ENCODE assay signal across 8 cellular contexts in the genomic region with DNA sequence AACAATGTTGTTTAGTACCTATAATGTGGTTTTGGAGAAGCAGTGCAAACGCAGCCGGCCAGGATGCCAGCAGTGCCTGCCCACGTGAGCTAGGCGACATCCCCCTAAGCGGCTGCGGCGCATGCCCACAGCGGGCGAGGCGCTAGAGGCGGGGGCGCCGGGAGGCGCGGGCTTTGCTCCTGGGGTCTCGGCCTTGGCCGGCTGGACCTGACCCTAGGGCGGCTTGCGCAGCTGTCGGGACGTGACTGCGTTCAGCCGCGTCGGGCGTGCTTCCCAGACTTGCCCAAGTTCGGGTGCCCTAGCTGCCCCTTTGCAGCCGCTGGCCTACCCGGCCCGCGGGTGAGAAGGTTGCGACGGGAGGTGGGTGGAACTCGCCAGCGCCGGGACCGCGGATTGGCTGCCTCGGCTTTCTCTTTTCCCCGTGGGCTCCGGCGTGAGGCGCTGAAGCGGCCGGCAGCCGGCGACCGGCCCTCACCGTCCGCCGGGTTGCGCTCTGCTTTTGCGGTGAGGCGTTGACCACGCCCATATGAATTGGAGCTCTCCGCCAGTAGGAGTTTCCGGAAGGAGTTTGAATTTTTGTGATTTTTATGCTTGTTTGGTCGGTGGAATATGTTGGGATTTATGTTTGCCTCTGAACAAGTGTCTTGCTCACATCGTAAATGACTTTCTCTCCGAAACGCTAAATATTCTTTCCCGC. TPM values are rescaled to one million over a fixed set of nuclear protein-coding genes. Genes with fewer than 3 reads are reported as not detected.
DNase-seq lines count a peak whose midpoint lies in the region; FAIRE-seq and TF ChIP-seq lines count a peak whose summit lies in the region.

A gene (plus strand): TSS at position 122 of the 697 bp plus-strand sequence. CDS start 599 bp downstream, outside the sequence.

- DNase-seq in H54 (ENCODE audit: insufficient read length, low spot score) (peak; percentile 68), LoVo (ENCODE audit: low spot score) (peak; percentile 97), SHP77 (lab: John Stamatoyannopoulos, UW) (peak; percentile 82 to 90), fibroblast of the conjunctiva (ENCODE audit: low read depth) (peak; percentile 75), stomach (peak; percentile 93)
- peak; percentile 75 for DNase-seq in activated effector memory CD4-positive, alpha-beta T cell treated with Interleukin-2 at 50 U/mL for 16 hours

- intact Hi-C loops in stomach (cut with DNase I; ENCODE audit: low total_unique reads): no loop called here

- H3K27me3 ChIP-seq in neural cell (ENCODE audit: insufficient read depth, low read depth, low read length) (no peaks in the 10 kb centered on the region), stomach (no peaks in the 10 kb centered on the region)

- H3K36me3 ChIP-seq in neural cell (ENCODE audit: insufficient read depth, low read length) (no peaks in the 10 kb centered on the region), stomach (peaks cover 0 to 5% (median 0%) of the 10 kb centered on the region in 4 donors)

- H3F3A ChIP-seq in neural cell (ENCODE audit: insufficient read depth, low read length, poor library complexity, severe bottlenecking): no peaks in the 10 kb centered on the region

- TF ChIP-seq POLR2A in H54 (IDR thresholded peaks at IDR 0.05; ENCODE audit: low read depth, low read length) (peak; percentile 73; the same call in 1 of the 2 replicates), stomach (IDR thresholded peaks at IDR 0.05) (no peak)

- no peaks in the 10 kb centered on the region for H3K9me2 ChIP-seq in neural cell (ENCODE audit: insufficient read depth, low read length)

- H3K27ac ChIP-seq in neural cell (ENCODE audit: low read length) (peak within 1 kb of the TSS; percentile 89), stomach (peak within 1 kb of the TSS; percentile 90 to 95 (median 93))

- H3K4me2 ChIP-seq in neural cell (ENCODE audit: low read length): peak within 1 kb of the TSS; percentile 90

- WGBS in stomach, 5 donors: 0 to 1% (median 0%) methylated on average over 22 to 62 of the region's 62 CpGs

- FAIRE-seq in G401.6 (lab: Jason Lieb, UNC) (peak; percentile 96), H54 (lab: Jason Lieb, UNC) (peak; percentile 92)

- peak; percentile 37 for TF ChIP-seq RAD21 in neural cell (conservative IDR thresholded peaks at IDR 0.05)

- H3K9ac ChIP-seq in neural cell (ENCODE audit: low read length): peak within 1 kb of the TSS; percentile 83

- H3K4me3 ChIP-seq in neural cell (ENCODE audit: low read length) (peak within 1 kb of the TSS; percentile 90), stomach (peak within 1 kb of the TSS; percentile 67 to 83 (median 68))

- H3K79me2 ChIP-seq in neural cell (replicated peaks; ENCODE audit: insufficient read depth, low read length): peaks cover 9% of the 10 kb centered on the region

- peak; percentile 28 for TF ChIP-seq EP300 in neural cell (conservative IDR thresholded peaks at IDR 0.05; ENCODE audit: poor library complexity, severe bottlenecking)
- TF ChIP-seq EP300 in stomach (IDR thresholded peaks at IDR 0.05): no peak

- no peaks in the 10 kb centered on the region for H3K9me3 ChIP-seq in neural cell (ENCODE audit: low read length)
- no peaks in the 10 kb centered on the region for H3K9me3 ChIP-seq in stomach

- peak within 1 kb of the TSS; percentile 94 for H2AFZ ChIP-seq in neural cell (ENCODE audit: low read depth, low read length)

- TF ChIP-seq CTCF in neural cell (IDR thresholded peaks at IDR 0.05; ENCODE audit: poor library complexity, severe bottlenecking): peak; percentile 63
- TF ChIP-seq CTCF in stomach (IDR thresholded peaks at IDR 0.05): peak in 2 of 7 experiments; percentile 18 to 19

- H3K4me1 ChIP-seq in stomach: peaks cover 26 to 40% (median 33%) of the 10 kb centered on the region in 4 donors

- no peaks in the 10 kb centered on the region for H4K20me1 ChIP-seq in neural cell (ENCODE audit: insufficient read depth)

TF ChIP-seq in neural cell, 6 proteins besides CTCF, POLR2A, EP300 and RAD21:
- peak; percentile 40 for TF ChIP-seq SMC3 (conservative IDR thresholded peaks at IDR 0.05; ENCODE audit: poor library complexity)
- TF ChIP-seq MXI1 (conservative IDR thresholded peaks at IDR 0.05; ENCODE audit: poor library complexity, severe bottlenecking): peak; percentile 80
- peak; percentile 82 for TF ChIP-seq POLR2AphosphoS5 (IDR thresholded peaks at IDR 0.05)
- TF ChIP-seq, protein P1, sequence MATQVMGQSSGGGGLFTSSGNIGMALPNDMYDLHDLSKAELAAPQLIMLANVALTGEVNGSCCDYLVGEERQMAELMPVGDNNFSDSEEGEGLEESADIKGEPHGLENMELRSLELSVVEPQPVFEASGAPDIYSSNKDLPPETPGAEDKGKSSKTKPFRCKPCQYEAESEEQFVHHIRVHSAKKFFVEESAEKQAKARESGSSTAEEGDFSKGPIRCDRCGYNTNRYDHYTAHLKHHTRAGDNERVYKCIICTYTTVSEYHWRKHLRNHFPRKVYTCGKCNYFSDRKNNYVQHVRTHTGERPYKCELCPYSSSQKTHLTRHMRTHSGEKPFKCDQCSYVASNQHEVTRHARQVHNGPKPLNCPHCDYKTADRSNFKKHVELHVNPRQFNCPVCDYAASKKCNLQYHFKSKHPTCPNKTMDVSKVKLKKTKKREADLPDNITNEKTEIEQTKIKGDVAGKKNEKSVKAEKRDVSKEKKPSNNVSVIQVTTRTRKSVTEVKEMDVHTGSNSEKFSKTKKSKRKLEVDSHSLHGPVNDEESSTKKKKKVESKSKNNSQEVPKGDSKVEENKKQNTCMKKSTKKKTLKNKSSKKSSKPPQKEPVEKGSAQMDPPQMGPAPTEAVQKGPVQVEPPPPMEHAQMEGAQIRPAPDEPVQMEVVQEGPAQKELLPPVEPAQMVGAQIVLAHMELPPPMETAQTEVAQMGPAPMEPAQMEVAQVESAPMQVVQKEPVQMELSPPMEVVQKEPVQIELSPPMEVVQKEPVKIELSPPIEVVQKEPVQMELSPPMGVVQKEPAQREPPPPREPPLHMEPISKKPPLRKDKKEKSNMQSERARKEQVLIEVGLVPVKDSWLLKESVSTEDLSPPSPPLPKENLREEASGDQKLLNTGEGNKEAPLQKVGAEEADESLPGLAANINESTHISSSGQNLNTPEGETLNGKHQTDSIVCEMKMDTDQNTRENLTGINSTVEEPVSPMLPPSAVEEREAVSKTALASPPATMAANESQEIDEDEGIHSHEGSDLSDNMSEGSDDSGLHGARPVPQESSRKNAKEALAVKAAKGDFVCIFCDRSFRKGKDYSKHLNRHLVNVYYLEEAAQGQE (IDR thresholded peaks at IDR 0.05; ENCODE audit: borderline replicate concordance): no peak
TF ChIP-seq in neural cell: peak in this region for 3.

RNA-seq across cellular contexts. Expression of the gene that starts here (rescaled TPM):
- 18.4 and 24.2 TPM in 2 replicates for polyA plus RNA-seq in neural cell
- polyA minus RNA-seq in neural cell: 46.9 and 48.9 TPM in 2 replicates
- total RNA-seq in stomach: 10 to 100 TPM in 3 of 5 donors, 1 to 10 TPM in 2; 7.6 to 80.5 (median 11.6) TPM
- polyA plus RNA-seq in stomach: 10 to 100 TPM in 2 of 3 donors, 1 to 10 TPM in 1; 8.5 to 11.8 (median 10.7) TPM

Comparison
In these comparisons a context has a peak if more than half of its experiments do, and no peak if none do; other contexts are left out.
1. Peak in every context shown above with its lines: DNase-seq, H3K4me3 ChIP-seq and H3K27ac ChIP-seq.